ENCODE assay signal across 18 cellular contexts in genomic region chr20:41125530-41126457, GRCh38. TPM values are rescaled to one million over a fixed set of nuclear protein-coding genes. Genes with fewer than 3 reads are reported as not detected.
DNase-seq lines count a peak whose midpoint lies in the region; ATAC-seq, FAIRE-seq and TF ChIP-seq lines count a peak whose summit lies in the region.
"Had no signal": no experiment of that assay in that cellular context is flagged by ENCODE, and none has a peak within 500 bp of the region (broad histone marks: within the 10 kb centered on the region; RNA-seq: fewer than 3 reads in every experiment).

No MANE protein-coding gene starts in this region.

- H3K9me3 Mint-ChIP-seq in immature natural killer cell = no peaks in the 10 kb centered on the region

- H3K36me3 Mint-ChIP-seq in T-helper 17 cell (ENCODE audit: low read depth) (peaks cover 14% of the 10 kb centered on the region), immature natural killer cell (peaks cover 16 to 45% (median 18%) of the 10 kb centered on the region in 3 donors)

- H3K4me3 ChIP-seq in upper lobe of right lung = no peak overlapping the region
- H3K4me3 ChIP-seq: GM23248, pancreas had no signal

- H3K4me1 ChIP-seq in upper lobe of right lung = no peaks in the 10 kb centered on the region
- H3K4me1 ChIP-seq: pancreas had no signal

- peak; percentile 51 for ATAC-seq in Right ventricle myocardium superior (ENCODE audit: poor library complexity)
- peak; percentile 19 for ATAC-seq in T-helper 17 cell
- ATAC-seq in upper lobe of right lung = peak; percentile 28
- ATAC-seq: pancreas had no signal

- TF ChIP-seq CTCF in upper lobe of right lung (IDR thresholded peaks at IDR 0.05) (no peak), D721Med (IDR thresholded peaks at IDR 0.05; ENCODE audit: insufficient read depth, missing control alignments) (no peak)

- DNase-seq in Right ventricle myocardium superior = no peak
- DNase-seq in cardiac septum (ENCODE audit: low spot score) = no peak
- DNase-seq in T-helper 17 cell = no peak
- DNase-seq in immature natural killer cell = no peak
- no peak for DNase-seq in upper lobe of right lung
- no peak for DNase-seq in NCI-H187 treated with DMSO at 0.1 percent for 48 hours (lab: John Stamatoyannopoulos, UW)
- DNase-seq in NCI-H524 (lab: John Stamatoyannopoulos, UW) = no peak
- DNase-seq in D721Med (ENCODE audit: insufficient read length, low spot score) = no peak
- DNase-seq: activated CD4-positive, CD25-positive, alpha-beta regulatory T cell; Calu3; central memory CD4-positive, alpha-beta T cell; effector CD8-positive, alpha-beta T cell; GM23248; hypothalamus; MM.1S; NCI-H226; pancreas; SHP77 had no signal

- no peak for FAIRE-seq in D721Med (lab: Jason Lieb, UNC)
- FAIRE-seq: pancreas had no signal

- H3K4me3 Mint-ChIP-seq in T-helper 17 cell (peak overlapping the region; percentile 57), immature natural killer cell (no peak overlapping the region)

- intact Hi-C loops in Right ventricle myocardium superior (cut with DNase I) = no loop called here
- intact Hi-C loops in cardiac septum (cut with DNase I) = no loop called here
- intact Hi-C loops in upper lobe of right lung (cut with DNase I) = no loop called here

- H3K27me3 Mint-ChIP-seq in T-helper 17 cell = no peaks in the 10 kb centered on the region
- peaks cover 0 to 4% (median 0%) of the 10 kb centered on the region in 3 donors for H3K27me3 Mint-ChIP-seq in immature natural killer cell (ENCODE audit: low read depth in 3 of 3)

- no peak overlapping the region for H3K27ac ChIP-seq in upper lobe of right lung
- H3K27ac ChIP-seq: GM23248, pancreas had no signal

- H3K9me3 ChIP-seq in T-helper 17 cell (ENCODE audit: control insufficient read depth, low read length, poor library complexity, severe bottlenecking) (no peaks in the 10 kb centered on the region), upper lobe of right lung (no peaks in the 10 kb centered on the region)
- H3K9me3 ChIP-seq: pancreas had no signal

- H3K4me1 Mint-ChIP-seq in T-helper 17 cell (peaks cover 21% of the 10 kb centered on the region), immature natural killer cell (peaks cover 0 to 2% of the 10 kb centered on the region in 2 donors)

- H3K27ac Mint-ChIP-seq in T-helper 17 cell (peak overlapping the region; percentile 91), immature natural killer cell (peak overlapping the region in 5 of 6 donors; percentile 0 to 53 (median 35))

- H3K27me3 ChIP-seq in upper lobe of right lung = no peaks in the 10 kb centered on the region
- H3K27me3 ChIP-seq: pancreas had no signal

- H3K36me3 ChIP-seq in upper lobe of right lung = peaks cover 61% of the 10 kb centered on the region

RNA-seq across cellular contexts. Expression of gene PLCG1, which starts 11.5 kb away (rescaled TPM):
- total RNA-seq in Right ventricle myocardium superior (45.0 TPM), cardiac septum (66.6 TPM), T-helper 17 cell (100 to 1,000 TPM; 420 to 428 TPM), upper lobe of right lung (120 TPM)
- polyA plus RNA-seq in immature natural killer cell = 10 to 100 TPM in 1 of 3 donors, 1 to 10 TPM in 2; 3.2 to 31.4 (median 7.5) TPM
